ENCODE assay signal across 14 cellular contexts in the genomic region with DNA sequence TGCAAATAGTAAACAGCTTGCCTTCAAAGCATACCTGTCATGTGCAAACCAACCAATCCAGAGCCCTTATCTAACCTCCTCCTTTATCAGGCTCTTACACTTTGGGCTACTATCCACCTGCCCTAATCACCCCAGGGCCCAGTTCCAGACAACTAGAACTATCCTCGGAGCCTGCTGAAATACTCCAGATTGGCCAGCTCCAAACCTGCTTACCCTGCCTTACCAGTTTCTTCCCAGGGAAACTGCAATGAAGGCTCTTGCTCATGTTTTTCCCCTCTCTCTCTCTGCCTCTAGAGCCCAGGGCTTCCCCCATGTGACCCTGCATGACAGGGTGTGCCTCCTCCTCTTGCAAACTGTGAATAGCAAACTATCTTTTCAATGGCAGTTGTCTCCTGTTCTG.
A peak's percentile ranks its signal among the peaks of the same experiment; 100 is the strongest.
DNase-seq lines count a peak whose midpoint lies in the region; ATAC-seq, FAIRE-seq and TF ChIP-seq lines count a peak whose summit lies in the region.
"Had no signal": no experiment of that assay in that cellular context is flagged by ENCODE, and none has a peak within 500 bp of the region (broad histone marks: within the 10 kb centered on the region; RNA-seq: fewer than 3 reads in every experiment).

No MANE protein-coding gene starts in this region.

- H3K27me3 ChIP-seq in right atrium auricular region: no peaks in the 10 kb centered on the region
- no peaks in the 10 kb centered on the region for H3K27me3 ChIP-seq in colonic mucosa
- H3K27me3 ChIP-seq in mesenchymal stem cell (ENCODE audit: control insufficient read depth in 1 of 2, insufficient read depth in 1 of 2, low read length in 2 of 2): no peaks in the 10 kb centered on the region
- no peaks in the 10 kb centered on the region for H3K27me3 ChIP-seq in upper lobe of right lung
- H3K27me3 ChIP-seq in ovary: no peaks in the 10 kb centered on the region
- H3K27me3 ChIP-seq: ascending aorta, tibial artery had no signal

- WGBS in mesenchymal stem cell: 72% methylated on average over 1 of the region's 1 CpG
- WGBS in ovary, 3 donors: 22 to 36% (median 36%) methylated on average over 1 of the region's 1 CpG

- H3K23ac ChIP-seq in mesenchymal stem cell (ENCODE audit: low read length in 2 of 2): no peak overlapping the region

- H3K4me3 ChIP-seq in right atrium auricular region (no peak overlapping the region), colonic mucosa (no peak overlapping the region), mesenchymal stem cell (ENCODE audit: insufficient read depth in 1 of 2, low read depth in 1 of 2, low read length in 2 of 2) (no peak overlapping the region), upper lobe of right lung (no peak overlapping the region), ovary (no peak overlapping the region)
- H3K4me3 ChIP-seq: ascending aorta, tibial artery had no signal

- peaks cover 22% of the 10 kb centered on the region for H3K79me1 ChIP-seq in mesenchymal stem cell (replicated peaks; ENCODE audit: low read length, poor library complexity, severe bottlenecking)

- no peak overlapping the region for H3K4ac ChIP-seq in mesenchymal stem cell (ENCODE audit: low read depth in 1 of 2, low read length in 2 of 2)

- H3K27ac ChIP-seq in right atrium auricular region (no peak overlapping the region), colonic mucosa (peak overlapping the region; percentile 44), mesenchymal stem cell (ENCODE audit: low read length, poor library complexity, severe bottlenecking) (peak overlapping the region; percentile 76), upper lobe of right lung (no peak overlapping the region), ovary (no peak overlapping the region)
- H3K27ac ChIP-seq: tibial artery had no signal

- TF ChIP-seq POLR2A in ovary (IDR thresholded peaks at IDR 0.05): no peak

- no peak overlapping the region for H3K4me2 ChIP-seq in mesenchymal stem cell (ENCODE audit: low read length, poor library complexity, severe bottlenecking)

- H3K9ac ChIP-seq in colonic mucosa (ENCODE audit: low read depth in 2 of 2, low read length in 2 of 2) (peak overlapping the region in 1 of 2 donors; percentile 7), mesenchymal stem cell (ENCODE audit: low read length) (no peak overlapping the region)

- H2BK15ac ChIP-seq in mesenchymal stem cell (ENCODE audit: low read depth, poor library complexity, severe bottlenecking): no peak overlapping the region

- no peak overlapping the region for H2AFZ ChIP-seq in mesenchymal stem cell (ENCODE audit: low read depth, low read length)

- H3K9me3 ChIP-seq in right atrium auricular region: no peaks in the 10 kb centered on the region
- no peaks in the 10 kb centered on the region for H3K9me3 ChIP-seq in colonic mucosa
- no peaks in the 10 kb centered on the region for H3K9me3 ChIP-seq in mesenchymal stem cell (ENCODE audit: control insufficient read depth, low read length)
- H3K9me3 ChIP-seq in upper lobe of right lung: no peaks in the 10 kb centered on the region
- no peaks in the 10 kb centered on the region for H3K9me3 ChIP-seq in ovary
- H3K9me3 ChIP-seq: ascending aorta, tibial artery had no signal

- TF ChIP-seq EP300 in ovary (IDR thresholded peaks at IDR 0.05): no peak

- H2BK12ac ChIP-seq in mesenchymal stem cell (ENCODE audit: low read length in 2 of 2): no peak overlapping the region

- ATAC-seq in Right ventricle myocardium inferior (peak; percentile 62), upper lobe of right lung (peak; percentile 88)
- ATAC-seq: sciatic nerve had no signal

- H4K8ac ChIP-seq in mesenchymal stem cell (ENCODE audit: low read length): no peak overlapping the region

- peaks cover 0 to 9% of the 10 kb centered on the region in 2 donors for H3K4me1 ChIP-seq in right atrium auricular region
- H3K4me1 ChIP-seq in colonic mucosa: peaks cover 15% of the 10 kb centered on the region
- peaks cover 19% of the 10 kb centered on the region for H3K4me1 ChIP-seq in mesenchymal stem cell (ENCODE audit: control insufficient read depth, insufficient read depth, low read depth, low read length)
- H3K4me1 ChIP-seq in upper lobe of right lung: peaks cover 14% of the 10 kb centered on the region
- H3K4me1 ChIP-seq in ovary (ENCODE audit: insufficient read depth): no peaks in the 10 kb centered on the region

- no peak overlapping the region for H4K91ac ChIP-seq in mesenchymal stem cell (ENCODE audit: low read length)

- H3K36me3 ChIP-seq in right atrium auricular region: no peaks in the 10 kb centered on the region
- no peaks in the 10 kb centered on the region for H3K36me3 ChIP-seq in colonic mucosa
- H3K36me3 ChIP-seq in mesenchymal stem cell (ENCODE audit: control insufficient read depth in 1 of 2, insufficient read depth in 2 of 2, low read depth in 1 of 2, low read length in 2 of 2): peaks cover 26 to 35% of the 10 kb centered on the region in 2 experiments
- no peaks in the 10 kb centered on the region for H3K36me3 ChIP-seq in upper lobe of right lung
- no peaks in the 10 kb centered on the region for H3K36me3 ChIP-seq in ovary
- H3K36me3 ChIP-seq: ascending aorta, tibial artery had no signal

- H2AK5ac ChIP-seq in mesenchymal stem cell (ENCODE audit: low read length, severe bottlenecking): no peak overlapping the region

- intact Hi-C loops in Right ventricle myocardium inferior (cut with DNase I): no loop called here
- intact Hi-C loops in colonic mucosa (cut with DNase I): no loop called here
- intact Hi-C loops in upper lobe of right lung (cut with DNase I): no loop called here
- intact Hi-C loops in ovary (cut with DNase I): no loop called here

- DNase-seq in Right ventricle myocardium inferior (ENCODE audit: missing footprints) (no peak), right atrium auricular region (ENCODE audit: low spot score) (no peak), colonic mucosa (peak; percentile 73), mesenchymal stem cell (no peak), upper lobe of right lung (no peak), ovary (no peak), D721Med (ENCODE audit: insufficient read length, low spot score) (no peak)
- DNase-seq in stimulated activated CD4-positive, alpha-beta T cell treated with anti-CD3 and anti-CD28 coated beads, Interleukin-4, amount 100 ng/mL, for 4 hours: no peak
- DNase-seq: activated CD4-positive, alpha-beta T cell treated with anti-CD3 and anti-CD28 coated beads for 4 hours; DMS153; NCI-H146; tibial artery had no signal

- H2BK5ac ChIP-seq in mesenchymal stem cell (ENCODE audit: low read depth, low read length, poor library complexity, severe bottlenecking): no peak overlapping the region

- H3K18ac ChIP-seq in mesenchymal stem cell (ENCODE audit: low read depth in 1 of 2, low read length in 2 of 2): no peak overlapping the region

- TF ChIP-seq CTCF in right atrium auricular region (IDR thresholded peaks at IDR 0.05) (no peak), colonic mucosa (IDR thresholded peaks at IDR 0.05) (no peak), upper lobe of right lung (IDR thresholded peaks at IDR 0.05) (no peak), ovary (IDR thresholded peaks at IDR 0.05) (no peak), D721Med (IDR thresholded peaks at IDR 0.05; ENCODE audit: insufficient read depth, missing control alignments) (no peak)

- FAIRE-seq in D721Med (lab: Jason Lieb, UNC): no peak

- H2BK120ac ChIP-seq in mesenchymal stem cell (ENCODE audit: low read depth, low read length): no peak overlapping the region

- H3K14ac ChIP-seq in mesenchymal stem cell (ENCODE audit: low read length in 2 of 2): no peak overlapping the region

Comparison
In these comparisons a context has a peak if more than half of its experiments do, and no peak if none do; other contexts are left out.
1. H3K27ac ChIP-seq: peak in colonic mucosa (single experiment) and mesenchymal stem cell (single experiment); none in right atrium auricular region (0 of 2), upper lobe of right lung (single experiment) and ovary (0 of 2).